ENCODE assay signal across 24 cellular contexts in genomic region chr16:12467418-12468210, GRCh38.
"Had no signal": no experiment of that assay in that cellular context is flagged by ENCODE, and none has a peak within 500 bp of the region (broad histone marks: within the 10 kb centered on the region; RNA-seq: fewer than 3 reads in every experiment).

No MANE protein-coding gene starts in this region.

- ATAC-seq: effector memory CD8-positive, alpha-beta T cell; left ventricle myocardium superior; lower lobe of right lung; natural killer cell; pancreas; sciatic nerve; stimulated activated effector memory CD8-positive, alpha-beta T cell treated with anti-CD3 and anti-CD28 coated beads, Interleukin-12 subunit alpha, Interleukin-12 subunit beta, amount 100 ng/mL, for 72 hours; stimulated activated naive CD8-positive, alpha-beta T cell treated with anti-CD3 and anti-CD28 coated beads, Interleukin-15, Interleukin-2, amounts not matched to agents 100 U/mL and 50 U/mL, for 24 hours; upper lobe of right lung had no signal

- H3K4me3 ChIP-seq: coronary artery, esophagus squamous epithelium, lower lobe of right lung, pancreas, thoracic aorta, tibial nerve, upper lobe of right lung, uterus had no signal

- FAIRE-seq: endometrium, keratinocyte, pancreas had no signal

- H3K27me3 Mint-ChIP-seq: effector memory CD8-positive, alpha-beta T cell; progenitor cell of endocrine pancreas had no signal

- DNase-seq: effector memory CD8-positive, alpha-beta T cell; erythroblast; esophagus squamous epithelium; foreskin melanocyte; left ventricle myocardium superior; lower lobe of right lung; natural killer cell; pancreas; stimulated activated CD4-positive, alpha-beta T cell treated with anti-CD3 and anti-CD28 coated beads, Interleukin-2, amount 100 ng/mL, for 24 hours; stimulated activated CD4-positive, alpha-beta T cell treated with anti-CD3 and anti-CD28 coated beads, Interleukin-4, amount 100 ng/mL, for 24 hours; stimulated activated naive CD8-positive, alpha-beta T cell treated with anti-CD3 and anti-CD28 coated beads, Interleukin-15, Interleukin-2, amounts not matched to agents 100 U/mL and 50 U/mL, for 24 hours; substantia nigra; upper lobe of right lung; uterus had no signal

- H3K27ac Mint-ChIP-seq: effector memory CD8-positive, alpha-beta T cell; natural killer cell; progenitor cell of endocrine pancreas had no signal

- H3K9me3 ChIP-seq: esophagus squamous epithelium, lower lobe of right lung, neutrophil, pancreas, thoracic aorta, tibial nerve, upper lobe of right lung, uterus had no signal

- H3K9me3 Mint-ChIP-seq: effector memory CD8-positive, alpha-beta T cell; natural killer cell; neural crest cell; stimulated activated effector memory CD8-positive, alpha-beta T cell treated with anti-CD3 and anti-CD28 coated beads, Interleukin-12 subunit alpha, Interleukin-12 subunit beta, amount 100 ng/mL, for 72 hours had no signal

- H3K4me1 ChIP-seq: lower lobe of right lung, pancreas, upper lobe of right lung, uterus had no signal

- H3K27ac ChIP-seq: coronary artery, esophagus squamous epithelium, lower lobe of right lung, neutrophil, pancreas, thoracic aorta, tibial nerve, upper lobe of right lung, uterus had no signal

- H3K36me3 Mint-ChIP-seq: natural killer cell had no signal

- H3K4me3 Mint-ChIP-seq: effector memory CD8-positive, alpha-beta T cell; natural killer cell; neural crest cell; stimulated activated effector memory CD8-positive, alpha-beta T cell treated with anti-CD3 and anti-CD28 coated beads, Interleukin-12 subunit alpha, Interleukin-12 subunit beta, amount 100 ng/mL, for 72 hours had no signal

- H3K27me3 ChIP-seq: esophagus squamous epithelium, neutrophil, pancreas, tibial nerve, upper lobe of right lung, uterus had no signal

- H3K4me1 Mint-ChIP-seq: stimulated activated effector memory CD8-positive, alpha-beta T cell treated with anti-CD3 and anti-CD28 coated beads, Interleukin-12 subunit alpha, Interleukin-12 subunit beta, amount 100 ng/mL, for 72 hours had no signal

- H3K36me3 ChIP-seq: lower lobe of right lung, neutrophil, pancreas, thoracic aorta, tibial nerve, upper lobe of right lung, uterus had no signal
